Comparison of ENCODE assay signal across 6 cellular contexts in the genomic region with DNA sequence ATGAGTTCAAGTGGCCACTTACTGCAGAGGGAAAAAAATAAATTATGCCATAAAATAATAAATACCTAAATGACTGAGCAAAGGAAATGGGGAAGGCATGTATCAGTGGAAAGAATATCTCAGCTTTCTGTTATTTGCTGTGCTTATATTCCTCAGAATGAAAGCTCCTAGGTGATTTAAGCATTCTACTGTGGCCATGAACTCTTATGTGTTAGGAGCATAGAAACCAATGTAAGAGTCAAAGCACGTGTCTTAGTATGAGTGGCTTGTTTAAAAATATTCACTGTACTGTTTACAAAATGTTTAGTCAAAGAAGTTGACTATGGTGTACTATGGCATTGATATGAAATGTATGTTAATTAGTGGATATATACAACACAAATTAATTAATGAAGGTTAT. TPM values are rescaled to one million over a fixed set of nuclear protein-coding genes. Genes with fewer than 3 reads are reported as not detected.
"Had no signal": no experiment of that assay in that cellular context is flagged by ENCODE, and none has a peak within 500 bp of the region (broad histone marks: within the 10 kb centered on the region; RNA-seq: fewer than 3 reads in every experiment).

No MANE protein-coding gene starts in this region.

- H3K27me3 Mint-ChIP-seq: IgD-negative memory B cell had no signal

- H3K4me3 Mint-ChIP-seq: IgD-negative memory B cell had no signal

- H3K4me1 Mint-ChIP-seq: IgD-negative memory B cell had no signal

- DNase-seq: IMR-90, KBM-7 had no signal

- H3K36me3 Mint-ChIP-seq: IgD-negative memory B cell had no signal

- H3K27ac Mint-ChIP-seq: IgD-negative memory B cell had no signal

- ATAC-seq: HepG2, K562 had no signal

RNA-seq across cellular contexts. Expression of a gene that starts 59.0 kb away (rescaled TPM):
- total RNA-seq: HepG2, HT-29, IMR-90, K562 had no signal
